In genomic region chr17:80426671-80427326, GRCh38 we compare ENCODE assay signal across 8 cellular contexts. TPM values are rescaled to one million over a fixed set of nuclear protein-coding genes. Genes with fewer than 3 reads are reported as not detected.
DNase-seq lines count a peak whose midpoint lies in the region; ATAC-seq lines count a peak whose summit lies in the region.

No MANE protein-coding gene starts in this region.

- POLR2A ChIA-PET in activated CD4-positive, alpha-beta memory T cell treated with anti-CD3 and anti-CD28 coated beads, Interleukin-2, amount 10 ng/mL, durations not matched to agents 7 days and 5 days (lab: Charles Lee): interaction anchor here (0.6 to 1.9 kb wide), 5 partner anchors 28 to 465 kb away, joined by 3 to 8 read pairs (median 3); no protein-coding TSS in a partner anchor

- in situ Hi-C loops in G401 (cut with HindIII; ENCODE audit: low sequenced_read_pairs): no loop called here

- H3K9me3 Mint-ChIP-seq in activated CD4-positive, alpha-beta memory T cell treated with anti-CD3 and anti-CD28 coated beads, Interleukin-2, amount 10 ng/mL, durations not matched to agents 7 days and 5 days: no peaks in the 10 kb centered on the region

- DNase-seq in G401 (ENCODE audit: low spot score) (peak; percentile 88), NCI-H69 (lab: John Stamatoyannopoulos, UW) (peak; percentile 83), medulla oblongata (ENCODE audit: extremely low spot score) (peak; percentile 64)
- DNase-seq in activated CD4-positive, alpha-beta memory T cell treated with anti-CD3 and anti-CD28 coated beads, Interleukin-2, amount 10 ng/mL, durations not matched to agents 7 days and 5 days: peak; percentile 88
- peak; percentile 85 for DNase-seq in effector CD4-positive, alpha-beta T cell
- DNase-seq in stimulated activated CD8-positive, alpha-beta memory T cell treated with anti-CD3 and anti-CD28 coated beads, Interleukin-15, amount 100 ng/mL, for 4 hours (ENCODE audit: low read depth in 2 of 2): peak; percentile 67 to 68

- no peak overlapping the region for H3K27ac Mint-ChIP-seq in activated CD4-positive, alpha-beta memory T cell treated with anti-CD3 and anti-CD28 coated beads, Interleukin-2, amount 10 ng/mL, durations not matched to agents 7 days and 5 days

- H3K36me3 Mint-ChIP-seq in activated CD4-positive, alpha-beta memory T cell treated with anti-CD3 and anti-CD28 coated beads, Interleukin-2, amount 10 ng/mL, durations not matched to agents 7 days and 5 days (ENCODE audit: low read depth): no peaks in the 10 kb centered on the region

- H3K27me3 Mint-ChIP-seq in activated CD4-positive, alpha-beta memory T cell treated with anti-CD3 and anti-CD28 coated beads, Interleukin-2, amount 10 ng/mL, durations not matched to agents 7 days and 5 days: peaks cover 2% of the 10 kb centered on the region

- H3K4me1 Mint-ChIP-seq in activated CD4-positive, alpha-beta memory T cell treated with anti-CD3 and anti-CD28 coated beads, Interleukin-2, amount 10 ng/mL, durations not matched to agents 7 days and 5 days: peaks cover 19% of the 10 kb centered on the region

- ATAC-seq in HG03159 (IDR thresholded peaks at IDR 0.05; ENCODE audit: unreplicated experiment): peak; percentile 52
- ATAC-seq in HG02840 (IDR thresholded peaks at IDR 0.05; ENCODE audit: low FRiP score, unreplicated experiment): no peak

- H3K4me3 Mint-ChIP-seq in activated CD4-positive, alpha-beta memory T cell treated with anti-CD3 and anti-CD28 coated beads, Interleukin-2, amount 10 ng/mL, durations not matched to agents 7 days and 5 days: no peak overlapping the region

- CTCF ChIA-PET in activated CD4-positive, alpha-beta memory T cell treated with anti-CD3 and anti-CD28 coated beads, Interleukin-2, amount 10 ng/mL, durations not matched to agents 7 days and 5 days (lab: Charles Lee): interaction anchor here (0.5 to 2.3 kb wide), 22 partner anchors 11 to 668 kb away, joined by 3 to 29 read pairs (median 4); no protein-coding TSS in a partner anchor

RNA-seq across cellular contexts. Expression of gene ENDOV, which starts 11.8 kb away (rescaled TPM):
- 28.1 and 30.7 TPM in 2 replicates for total RNA-seq in G401 (2014; rRNA removed; shearing (Covaris generic))
- 10 to 100 TPM; 14.2 to 16.2 TPM for total RNA-seq in activated CD4-positive, alpha-beta memory T cell treated with anti-CD3 and anti-CD28 coated beads, Interleukin-2, amount 10 ng/mL, durations not matched to agents 7 days and 5 days

RNA-seq across cellular contexts. Expression of gene NPTX1, which starts 49.6 kb away (rescaled TPM):
- 0.07 and 0.12 TPM in 2 replicates for total RNA-seq in G401 (2014; rRNA removed; shearing (Covaris generic))
- 10 to 100 TPM in 1 of 2 experiments, 1 to 10 TPM in 1; 8.8 to 10.0 TPM for total RNA-seq in activated CD4-positive, alpha-beta memory T cell treated with anti-CD3 and anti-CD28 coated beads, Interleukin-2, amount 10 ng/mL, durations not matched to agents 7 days and 5 days
